30 cellular contexts compared by ENCODE assay signal in the genomic region with DNA sequence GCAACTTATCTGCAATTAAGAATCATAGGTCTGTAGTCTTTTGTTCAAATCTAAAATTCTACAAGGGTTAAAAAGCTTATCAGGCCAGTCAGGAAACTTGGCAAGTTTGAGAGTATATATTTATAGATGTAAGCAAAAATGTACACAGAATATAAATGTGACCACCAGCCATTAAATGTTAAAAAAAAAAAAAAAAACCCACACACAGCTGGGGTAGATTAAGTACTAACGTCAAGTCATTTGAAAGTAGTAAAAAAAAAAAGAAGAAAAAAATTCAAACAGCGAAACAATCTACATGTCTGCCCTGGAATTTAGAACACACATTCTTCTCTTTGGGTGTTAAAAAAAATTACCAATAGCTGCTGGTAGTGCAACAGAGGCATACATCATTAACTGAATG.
"Had no signal": no experiment of that assay in that cellular context is flagged by ENCODE, and none has a peak within 500 bp of the region (broad histone marks: within the 10 kb centered on the region; RNA-seq: fewer than 3 reads in every experiment).

No MANE protein-coding gene starts in this region.

- DNase-seq: activated CD4-positive, alpha-beta T cell treated with anti-CD3 and anti-CD28 coated beads for 4 hours; activated CD4-positive, alpha-beta T cell treated with anti-CD3 and anti-CD28 coated beads, Interleukin-2, amount 50 U/mL, for 4 hours; activated naive CD4-positive, alpha-beta T cell; activated naive CD8-positive, alpha-beta T cell treated with anti-CD3 and anti-CD28 coated beads for 36 hours; activated T-cell treated with anti-CD3 and anti-CD28 coated beads for 4 hours; activated T-cell treated with anti-CD3 and anti-CD28 coated beads, Interleukin-2, amount 50 U/mL, for 72 hours; adrenal gland; aorta; dorsolateral prefrontal cortex; effector memory CD4-positive, alpha-beta T cell; erythroblast; foreskin keratinocyte; heart right ventricle; left lung; mesendoderm; mucosa of descending colon; ovary; right lobe of liver; stimulated activated CD4-positive, alpha-beta T cell treated with anti-CD3 and anti-CD28 coated beads, Interleukin-4, amount 100 ng/mL, for 24 hours; T-helper 1 cell had no signal

- H3K27me3 ChIP-seq: adrenal gland, body of pancreas, cardiac muscle cell, dorsolateral prefrontal cortex, foreskin keratinocyte, heart right ventricle, left lung, ovary, right lobe of liver had no signal

- H3K27ac Mint-ChIP-seq: activated naive CD8-positive, alpha-beta T cell treated with anti-CD3 and anti-CD28 coated beads for 36 hours; activated T-cell treated with anti-CD3 and anti-CD28 coated beads, Interleukin-2, amount 50 U/mL, for 72 hours; progenitor cell of endocrine pancreas; stimulated activated effector memory CD8-positive, alpha-beta T cell treated with anti-CD3 and anti-CD28 coated beads, Interleukin-12 subunit alpha, Interleukin-12 subunit beta, amount 100 ng/mL, for 72 hours; stimulated activated naive CD8-positive, alpha-beta T cell treated with anti-CD3 and anti-CD28 coated beads, Interleukin-15, Interleukin-2, amounts not matched to agents 100 ng/mL and 50 ng/mL, for 24 hours; T-helper 2 cell treated with Interferon-gamma antibody and Interleukin-4, amounts not matched to agents 5 μg/mL and 100 μg/mL, for 36 hours had no signal

- H3K4me3 ChIP-seq: adrenal gland, body of pancreas, cardiac muscle cell, coronary artery, dorsolateral prefrontal cortex, heart right ventricle, left lung, lung, mucosa of descending colon, ovary, right lobe of liver, skin epidermis, thoracic aorta had no signal

- H3K27me3 Mint-ChIP-seq: activated naive CD8-positive, alpha-beta T cell treated with anti-CD3 and anti-CD28 coated beads for 36 hours; progenitor cell of endocrine pancreas; stimulated activated naive CD8-positive, alpha-beta T cell treated with anti-CD3 and anti-CD28 coated beads, Interleukin-15, Interleukin-2, amounts not matched to agents 100 ng/mL and 50 ng/mL, for 24 hours had no signal

- H3K4me3 Mint-ChIP-seq: activated naive CD8-positive, alpha-beta T cell treated with anti-CD3 and anti-CD28 coated beads for 36 hours; activated T-cell treated with anti-CD3 and anti-CD28 coated beads, Interleukin-2, amount 50 U/mL, for 72 hours; stimulated activated effector memory CD8-positive, alpha-beta T cell treated with anti-CD3 and anti-CD28 coated beads, Interleukin-12 subunit alpha, Interleukin-12 subunit beta, amount 100 ng/mL, for 72 hours; stimulated activated naive CD8-positive, alpha-beta T cell treated with anti-CD3 and anti-CD28 coated beads, Interleukin-15, Interleukin-2, amounts not matched to agents 100 ng/mL and 50 ng/mL, for 24 hours; T-helper 2 cell treated with Interferon-gamma antibody and Interleukin-4, amounts not matched to agents 5 μg/mL and 100 μg/mL, for 36 hours had no signal

- ATAC-seq: activated T-cell treated with anti-CD3 and anti-CD28 coated beads, Interleukin-2, amount 50 U/mL, for 72 hours; foreskin keratinocyte; heart right ventricle; left lung; mucosa of descending colon; right lobe of liver; stimulated activated effector memory CD8-positive, alpha-beta T cell treated with anti-CD3 and anti-CD28 coated beads, Interleukin-12 subunit alpha, Interleukin-12 subunit beta, amount 100 ng/mL, for 72 hours had no signal

- H3K36me3 ChIP-seq: adrenal gland, left lung, ovary, right lobe of liver, thoracic aorta had no signal

- H3K9me3 ChIP-seq: adrenal gland, body of pancreas, heart right ventricle, left lung, mucosa of descending colon, ovary, right lobe of liver, thoracic aorta had no signal

- H3K9me3 Mint-ChIP-seq: activated naive CD8-positive, alpha-beta T cell treated with anti-CD3 and anti-CD28 coated beads for 36 hours; activated T-cell treated with anti-CD3 and anti-CD28 coated beads, Interleukin-2, amount 50 U/mL, for 72 hours; stimulated activated effector memory CD8-positive, alpha-beta T cell treated with anti-CD3 and anti-CD28 coated beads, Interleukin-12 subunit alpha, Interleukin-12 subunit beta, amount 100 ng/mL, for 72 hours; stimulated activated naive CD8-positive, alpha-beta T cell treated with anti-CD3 and anti-CD28 coated beads, Interleukin-15, Interleukin-2, amounts not matched to agents 100 ng/mL and 50 ng/mL, for 24 hours; T-helper 2 cell treated with Interferon-gamma antibody and Interleukin-4, amounts not matched to agents 5 μg/mL and 100 μg/mL, for 36 hours had no signal

- H3K27ac ChIP-seq: adrenal gland, cardiac muscle cell, coronary artery, dorsolateral prefrontal cortex, foreskin keratinocyte, heart right ventricle, left lung, ovary, right lobe of liver, thoracic aorta had no signal
